Comparison of ENCODE assay signal across 10 cellular contexts in genomic region chr5:132100672-132101261, GRCh38. TPM values are rescaled to one million over a fixed set of nuclear protein-coding genes. Genes with fewer than 3 reads are reported as not detected.
DNase-seq lines count a peak whose midpoint lies in the region; ATAC-seq and TF ChIP-seq lines count a peak whose summit lies in the region.
"Had no signal": no experiment of that assay in that cellular context is flagged by ENCODE, and none has a peak within 500 bp of the region (broad histone marks: within the 10 kb centered on the region; RNA-seq: fewer than 3 reads in every experiment).

No MANE protein-coding gene starts in this region.

- H3K27ac Mint-ChIP-seq in IgD-negative memory B cell, result peak overlapping the region in 2 of 3 donors; percentile 3 to 46

- no peaks in the 10 kb centered on the region for H3K36me3 ChIP-seq in effector memory CD4-positive, alpha-beta T cell (ENCODE audit: control insufficient read depth, insufficient read depth, low read length)
- H3K36me3 ChIP-seq: sigmoid colon had no signal

- no peaks in the 10 kb centered on the region for H3K9me3 ChIP-seq in effector memory CD4-positive, alpha-beta T cell (ENCODE audit: control insufficient read depth, low read length)
- H3K9me3 ChIP-seq: sigmoid colon had no signal

- H3K9me3 Mint-ChIP-seq in IgD-negative memory B cell, result no peaks in the 10 kb centered on the region

- no peak overlapping the region for H3K4me3 ChIP-seq in effector memory CD4-positive, alpha-beta T cell (ENCODE audit: insufficient read depth, low read depth, low read length, poor library complexity, severe bottlenecking)
- H3K4me3 ChIP-seq: sigmoid colon had no signal

- no peaks in the 10 kb centered on the region for H3K27me3 Mint-ChIP-seq in IgD-negative memory B cell

- H3K4me3 Mint-ChIP-seq in IgD-negative memory B cell, result peak overlapping the region in 3 of 4 donors; percentile 59 to 86 (median 83)

- in situ Hi-C loops in GM13977 (cut with MboI; ENCODE audit: low pct_unique_long_range_greater_than_20kb, low sequenced_read_pairs, unreplicated experiment), result no loop called here

- peak overlapping the region; percentile 85 for H3K27ac ChIP-seq in effector memory CD4-positive, alpha-beta T cell (ENCODE audit: insufficient read depth, low read length, poor library complexity, severe bottlenecking)
- H3K27ac ChIP-seq: sigmoid colon had no signal

- peak; percentile 42 for DNase-seq in GM13977 (ENCODE audit: low spot score)
- DNase-seq in effector memory CD4-positive, alpha-beta T cell, result peak in 1 of 3 donors; percentile 38
- DNase-seq in islet precursor cell, result no peak
- no peak for DNase-seq in NCI-H146 treated with DMSO at 0.1 percent for 48 hours (lab: John Stamatoyannopoulos, UW; ENCODE audit: unreplicated experiment)
- DNase-seq in DMS 273 treated with DMSO at 0.1 percent for 48 hours (lab: John Stamatoyannopoulos, UW), result no peak
- DNase-seq in NCI-H128 (lab: John Stamatoyannopoulos, UW; ENCODE audit: unreplicated experiment), result no peak
- DNase-seq: hippocampal formation, sigmoid colon had no signal

- peaks cover 69% of the 10 kb centered on the region for H3K4me1 ChIP-seq in effector memory CD4-positive, alpha-beta T cell (ENCODE audit: control insufficient read depth, insufficient read depth, low read length, poor library complexity, severe bottlenecking)

- ATAC-seq in GM21528 (IDR thresholded peaks at IDR 0.05; ENCODE audit: low FRiP score, unreplicated experiment), result peak; percentile 31

- H3K4me1 Mint-ChIP-seq in IgD-negative memory B cell, result peaks cover 49 to 60% (median 50%) of the 10 kb centered on the region in 3 donors

- no peaks in the 10 kb centered on the region for H3K27me3 ChIP-seq in effector memory CD4-positive, alpha-beta T cell (replicated peaks; ENCODE audit: control insufficient read depth, insufficient read depth, low read length, poor library complexity, severe bottlenecking)
- H3K27me3 ChIP-seq: sigmoid colon had no signal

- no peak for TF ChIP-seq CTCF in GM13977 (IDR thresholded peaks at IDR 0.05; ENCODE audit: extremely low read depth, insufficient read depth, missing control alignments)

- no peaks in the 10 kb centered on the region for H3K36me3 Mint-ChIP-seq in IgD-negative memory B cell

RNA-seq across cellular contexts. Expression of gene CSF2, which starts 27.2 kb away (rescaled TPM):
- polyA plus RNA-seq in IgD-negative memory B cell, result not detected

RNA-seq across cellular contexts. Expression of gene IL3, which starts 40.3 kb away (rescaled TPM):
- polyA plus RNA-seq in IgD-negative memory B cell, result not detected
- polyA plus RNA-seq: sigmoid colon had no signal
